Comparison of ENCODE assay signal across 2 cellular contexts in the genomic region with DNA sequence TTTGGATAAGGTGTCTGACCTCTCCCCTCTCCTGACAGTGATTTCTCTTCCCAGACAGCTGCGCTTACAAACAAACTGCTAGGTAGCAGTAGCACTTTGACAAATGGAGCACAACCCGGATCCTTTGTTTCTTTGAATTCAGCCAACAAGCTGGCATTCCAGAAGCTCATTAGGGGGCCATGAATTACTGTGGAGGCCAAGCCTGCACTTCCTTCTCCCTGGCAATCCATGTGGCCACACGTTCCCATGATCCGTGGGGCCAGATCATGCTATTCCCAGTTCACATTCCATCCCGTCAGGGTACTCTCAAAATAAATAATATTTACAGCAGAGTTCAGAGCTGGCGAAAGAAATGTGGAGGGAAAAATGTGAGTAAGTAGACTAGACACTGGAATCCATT.
A peak's percentile ranks its signal among the peaks of the same experiment; 100 is the strongest.
TF ChIP-seq lines count a peak whose summit lies in the region.

No MANE protein-coding gene starts in this region.

TF ChIP-seq in GM23338, 12 proteins besides CTCF, POLR2A, EP300 and RAD21:
- no peak for TF ChIP-seq STAT1 (IDR thresholded peaks at IDR 0.05; ENCODE audit: unreplicated experiment)
- TF ChIP-seq, protein P1, sequence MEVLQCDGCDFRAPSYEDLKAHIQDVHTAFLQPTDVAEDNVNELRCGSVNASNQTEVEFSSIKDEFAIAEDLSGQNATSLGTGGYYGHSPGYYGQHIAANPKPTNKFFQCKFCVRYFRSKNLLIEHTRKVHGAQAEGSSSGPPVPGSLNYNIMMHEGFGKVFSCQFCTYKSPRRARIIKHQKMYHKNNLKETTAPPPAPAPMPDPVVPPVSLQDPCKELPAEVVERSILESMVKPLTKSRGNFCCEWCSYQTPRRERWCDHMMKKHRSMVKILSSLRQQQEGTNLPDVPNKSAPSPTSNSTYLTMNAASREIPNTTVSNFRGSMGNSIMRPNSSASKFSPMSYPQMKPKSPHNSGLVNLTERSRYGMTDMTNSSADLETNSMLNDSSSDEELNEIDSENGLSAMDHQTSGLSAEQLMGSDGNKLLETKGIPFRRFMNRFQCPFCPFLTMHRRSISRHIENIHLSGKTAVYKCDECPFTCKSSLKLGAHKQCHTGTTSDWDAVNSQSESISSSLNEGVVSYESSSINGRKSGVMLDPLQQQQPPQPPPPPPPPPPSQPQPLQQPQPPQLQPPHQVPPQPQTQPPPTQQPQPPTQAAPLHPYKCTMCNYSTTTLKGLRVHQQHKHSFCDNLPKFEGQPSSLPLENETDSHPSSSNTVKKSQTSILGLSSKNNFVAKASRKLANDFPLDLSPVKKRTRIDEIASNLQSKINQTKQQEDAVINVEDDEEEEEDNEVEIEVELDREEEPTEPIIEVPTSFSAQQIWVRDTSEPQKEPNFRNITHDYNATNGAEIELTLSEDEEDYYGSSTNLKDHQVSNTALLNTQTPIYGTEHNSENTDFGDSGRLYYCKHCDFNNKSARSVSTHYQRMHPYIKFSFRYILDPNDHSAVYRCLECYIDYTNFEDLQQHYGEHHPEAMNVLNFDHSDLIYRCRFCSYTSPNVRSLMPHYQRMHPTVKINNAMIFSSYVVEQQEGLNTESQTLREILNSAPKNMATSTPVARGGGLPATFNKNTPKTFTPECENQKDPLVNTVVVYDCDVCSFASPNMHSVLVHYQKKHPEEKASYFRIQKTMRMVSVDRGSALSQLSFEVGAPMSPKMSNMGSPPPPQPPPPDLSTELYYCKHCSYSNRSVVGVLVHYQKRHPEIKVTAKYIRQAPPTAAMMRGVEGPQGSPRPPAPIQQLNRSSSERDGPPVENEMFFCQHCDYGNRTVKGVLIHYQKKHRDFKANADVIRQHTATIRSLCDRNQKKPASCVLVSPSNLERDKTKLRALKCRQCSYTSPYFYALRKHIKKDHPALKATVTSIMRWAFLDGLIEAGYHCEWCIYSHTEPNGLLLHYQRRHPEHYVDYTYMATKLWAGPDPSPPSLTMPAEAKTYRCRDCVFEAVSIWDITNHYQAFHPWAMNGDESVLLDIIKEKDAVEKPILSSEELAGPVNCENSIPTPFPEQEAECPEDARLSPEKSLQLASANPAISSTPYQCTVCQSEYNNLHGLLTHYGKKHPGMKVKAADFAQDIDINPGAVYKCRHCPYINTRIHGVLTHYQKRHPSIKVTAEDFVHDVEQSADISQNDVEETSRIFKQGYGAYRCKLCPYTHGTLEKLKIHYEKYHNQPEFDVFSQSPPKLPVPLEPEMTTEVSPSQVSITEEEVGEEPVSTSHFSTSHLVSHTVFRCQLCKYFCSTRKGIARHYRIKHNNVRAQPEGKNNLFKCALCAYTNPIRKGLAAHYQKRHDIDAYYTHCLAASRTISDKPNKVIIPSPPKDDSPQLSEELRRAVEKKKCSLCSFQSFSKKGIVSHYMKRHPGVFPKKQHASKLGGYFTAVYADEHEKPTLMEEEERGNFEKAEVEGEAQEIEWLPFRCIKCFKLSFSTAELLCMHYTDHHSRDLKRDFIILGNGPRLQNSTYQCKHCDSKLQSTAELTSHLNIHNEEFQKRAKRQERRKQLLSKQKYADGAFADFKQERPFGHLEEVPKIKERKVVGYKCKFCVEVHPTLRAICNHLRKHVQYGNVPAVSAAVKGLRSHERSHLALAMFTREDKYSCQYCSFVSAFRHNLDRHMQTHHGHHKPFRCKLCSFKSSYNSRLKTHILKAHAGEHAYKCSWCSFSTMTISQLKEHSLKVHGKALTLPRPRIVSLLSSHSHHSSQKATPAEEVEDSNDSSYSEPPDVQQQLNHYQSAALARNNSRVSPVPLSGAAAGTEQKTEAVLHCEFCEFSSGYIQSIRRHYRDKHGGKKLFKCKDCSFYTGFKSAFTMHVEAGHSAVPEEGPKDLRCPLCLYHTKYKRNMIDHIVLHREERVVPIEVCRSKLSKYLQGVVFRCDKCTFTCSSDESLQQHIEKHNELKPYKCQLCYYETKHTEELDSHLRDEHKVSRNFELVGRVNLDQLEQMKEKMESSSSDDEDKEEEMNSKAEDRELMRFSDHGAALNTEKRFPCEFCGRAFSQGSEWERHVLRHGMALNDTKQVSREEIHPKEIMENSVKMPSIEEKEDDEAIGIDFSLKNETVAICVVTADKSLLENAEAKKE (CRISPR knock-in tag; IDR thresholded peaks at IDR 0.05), result peak; percentile 74

TF ChIP-seq in WTC11, 78 proteins besides CTCF, POLR2A, EP300 and RAD21:
- TF ChIP-seq ETV6 (CRISPR knock-in tag; IDR thresholded peaks at IDR 0.05) (0 out of 2 replicates have a peak, but pooled peaks have one; percentile 48), TEAD1 (CRISPR knock-in tag; IDR thresholded peaks at IDR 0.05) (0 out of 2 replicates have a peak, but pooled peaks have one; percentile 51), FOXK1 (CRISPR knock-in tag; IDR thresholded peaks at IDR 0.05) (peak; percentile 69; the same call in 1 of the 2 replicates)
- TF ChIP-seq, protein P2, sequence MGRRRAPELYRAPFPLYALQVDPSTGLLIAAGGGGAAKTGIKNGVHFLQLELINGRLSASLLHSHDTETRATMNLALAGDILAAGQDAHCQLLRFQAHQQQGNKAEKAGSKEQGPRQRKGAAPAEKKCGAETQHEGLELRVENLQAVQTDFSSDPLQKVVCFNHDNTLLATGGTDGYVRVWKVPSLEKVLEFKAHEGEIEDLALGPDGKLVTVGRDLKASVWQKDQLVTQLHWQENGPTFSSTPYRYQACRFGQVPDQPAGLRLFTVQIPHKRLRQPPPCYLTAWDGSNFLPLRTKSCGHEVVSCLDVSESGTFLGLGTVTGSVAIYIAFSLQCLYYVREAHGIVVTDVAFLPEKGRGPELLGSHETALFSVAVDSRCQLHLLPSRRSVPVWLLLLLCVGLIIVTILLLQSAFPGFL (CRISPR knock-in tag; IDR thresholded peaks at IDR 0.05; ENCODE audit: borderline replicate concordance), result no peak
